14 cellular contexts compared by ENCODE assay signal in genomic region chr20:36275011-36275410, GRCh38. TPM values are rescaled to one million over a fixed set of nuclear protein-coding genes. Genes with fewer than 3 reads are reported as not detected.
A peak's percentile ranks its signal among the peaks of the same experiment; 100 is the strongest.
DNase-seq lines count a peak whose midpoint lies in the region; TF ChIP-seq lines count a peak whose summit lies in the region.
"Had no signal": no experiment of that assay in that cellular context is flagged by ENCODE, and none has a peak within 500 bp of the region (broad histone marks: within the 10 kb centered on the region; RNA-seq: fewer than 3 reads in every experiment).

No MANE protein-coding gene starts in this region.

- H3K9ac ChIP-seq in Karpas-422 (ENCODE audit: low read length) = no peak overlapping the region
- H3K9ac ChIP-seq: BLaER1 treated with 17β-estradiol and CSF1 and Interleukin-3, amounts not matched to agents 10 nM and 100 nM had no signal

- peak overlapping the region; percentile 20 for H3K4me3 Mint-ChIP-seq in glutamatergic neuron (ENCODE audit: unreplicated experiment)
- H3K4me3 Mint-ChIP-seq: CD4-positive, CD25-positive, alpha-beta regulatory T cell; GM23338; H9 had no signal

- TF ChIP-seq EP300 in sigmoid colon (IDR thresholded peaks at IDR 0.05) = no peak

- TF ChIP-seq POLR2A in sigmoid colon (IDR thresholded peaks at IDR 0.05) = no peak

- H2AFZ ChIP-seq in Karpas-422 (ENCODE audit: low read length) = no peak overlapping the region
- H2AFZ ChIP-seq: GM23338 had no signal

- no peaks in the 10 kb centered on the region for H3K36me3 Mint-ChIP-seq in glutamatergic neuron (ENCODE audit: unreplicated experiment)
- H3K36me3 Mint-ChIP-seq: CD4-positive, CD25-positive, alpha-beta regulatory T cell had no signal

- intact Hi-C loops in sigmoid colon (cut with DNase I) = no loop called here
- intact Hi-C loops in A673 (cut with micrococcal nuclease; ENCODE audit: unreplicated experiment) = no loop called here

- H3K9me3 ChIP-seq in Karpas-422 (ENCODE audit: low read length) (no peaks in the 10 kb centered on the region), sigmoid colon (no peaks in the 10 kb centered on the region), A673 (ENCODE audit: low read depth, low read length, poor library complexity, severe bottlenecking) (no peaks in the 10 kb centered on the region)
- H3K9me3 ChIP-seq: BLaER1 treated with 17β-estradiol and CSF1 and Interleukin-3, amounts not matched to agents 10 nM and 100 nM had no signal

- WGBS in sigmoid colon, 2 donors = 65 to 68% methylated on average over 5 of the region's 5 CpGs

- no TSS peak for BruUV-seq in A673 (replicated peaks; lab: Mats Ljungman, UMichigan)

- H3K4me1 Mint-ChIP-seq in glutamatergic neuron (ENCODE audit: low read depth, unreplicated experiment) = peaks cover 16% of the 10 kb centered on the region
- H3K4me1 Mint-ChIP-seq: CD4-positive, CD25-positive, alpha-beta regulatory T cell had no signal

- no peaks in the 10 kb centered on the region for H3K36me3 ChIP-seq in Karpas-422 (ENCODE audit: insufficient read depth, low read length)
- H3K36me3 ChIP-seq in sigmoid colon = no peaks in the 10 kb centered on the region
- no peaks in the 10 kb centered on the region for H3K36me3 ChIP-seq in A673 (ENCODE audit: insufficient read depth, low read length, poor library complexity, severe bottlenecking)
- H3K36me3 ChIP-seq: BLaER1 treated with 17β-estradiol and CSF1 and Interleukin-3, amounts not matched to agents 10 nM and 100 nM had no signal

- H3K4me1 ChIP-seq in Karpas-422 (ENCODE audit: low read length) = no peaks in the 10 kb centered on the region
- no peaks in the 10 kb centered on the region for H3K4me1 ChIP-seq in sigmoid colon
- H3K4me1 ChIP-seq in A673 (ENCODE audit: insufficient read depth, low read length, poor library complexity, severe bottlenecking) = no peaks in the 10 kb centered on the region

- H3K27ac Mint-ChIP-seq in glutamatergic neuron (ENCODE audit: unreplicated experiment) = no peak overlapping the region
- H3K27ac Mint-ChIP-seq: GM23338 had no signal

- no peak overlapping the region for H3K27ac ChIP-seq in Karpas-422 (ENCODE audit: low read length)
- H3K27ac ChIP-seq in sigmoid colon = no peak overlapping the region
- H3K27ac ChIP-seq in A673 (ENCODE audit: low read depth, low read length, poor library complexity, severe bottlenecking) = no peak overlapping the region
- H3K27ac ChIP-seq: 22Rv1; BLaER1 treated with 17β-estradiol and CSF1 and Interleukin-3, amounts not matched to agents 10 nM and 100 nM had no signal

- H3K9me3 Mint-ChIP-seq in glutamatergic neuron (ENCODE audit: unreplicated experiment) = no peaks in the 10 kb centered on the region
- H3K9me3 Mint-ChIP-seq: GM23338, H9 had no signal

- no peaks in the 10 kb centered on the region for H3K9me2 ChIP-seq in Karpas-422 (replicated peaks; ENCODE audit: insufficient read depth, low read length)

- DNase-seq in NCI-H82 (lab: John Stamatoyannopoulos, UW) (peak; percentile 38), NCI-H82 treated with DMSO at 0.1 percent for 48 hours (lab: John Stamatoyannopoulos, UW; ENCODE audit: unreplicated experiment) (no peak), Karpas-422 (peak; percentile 6), glutamatergic neuron (no peak), sigmoid colon (peak; percentile 29), A673 (ENCODE audit: low spot score) (no peak), UCSD-AML1 (lab: John Stamatoyannopoulos, UW; ENCODE audit: unreplicated experiment) (no peak)
- no peak for DNase-seq in activated naive CD4-positive, alpha-beta T cell treated with Interleukin-2 at 50 U/mL for 16 hours
- DNase-seq: CD4-positive, CD25-positive, alpha-beta regulatory T cell; DMS 273 treated with DMSO at 0.1 percent for 48 hours; H9 had no signal

- no peak overlapping the region for H3K4me2 ChIP-seq in Karpas-422 (ENCODE audit: low read depth, low read length, poor library complexity, severe bottlenecking)
- H3K4me2 ChIP-seq: BLaER1 treated with 17β-estradiol and CSF1 and Interleukin-3, amounts not matched to agents 10 nM and 100 nM; GM23338 had no signal

- H3K27me3 ChIP-seq in Karpas-422 (ENCODE audit: low read length) (no peaks in the 10 kb centered on the region), sigmoid colon (peaks cover 0 to 26% (median 13%) of the 10 kb centered on the region in 3 donors), A673 (replicated peaks; ENCODE audit: insufficient read depth, low read depth, low read length, poor library complexity) (no peaks in the 10 kb centered on the region)
- H3K27me3 ChIP-seq: BLaER1 treated with 17β-estradiol and CSF1 and Interleukin-3, amounts not matched to agents 10 nM and 100 nM had no signal

- CTCF ChIA-PET in A673 (lab: Charles Lee) = interaction anchor here (0.5 to 3.3 kb wide), 2 partner anchors 125 to 608 kb away, joined by 4 to 15 read pairs; no protein-coding TSS in a partner anchor

- peaks cover 4% of the 10 kb centered on the region for H3K27me3 Mint-ChIP-seq in glutamatergic neuron (ENCODE audit: unreplicated experiment)

- no peak overlapping the region for H3K4me3 ChIP-seq in Karpas-422 (ENCODE audit: low read length)
- H3K4me3 ChIP-seq in sigmoid colon = no peak overlapping the region
- H3K4me3 ChIP-seq in A673 (ENCODE audit: low read depth, low read length, poor library complexity, severe bottlenecking) = no peak overlapping the region
- H3K4me3 ChIP-seq: BLaER1 treated with 17β-estradiol and CSF1 and Interleukin-3, amounts not matched to agents 10 nM and 100 nM; GM23338 had no signal

- no peak for TF ChIP-seq CTCF in glutamatergic neuron (IDR thresholded peaks at IDR 0.05; ENCODE audit: partially characterized antibody, unreplicated experiment)
- TF ChIP-seq CTCF in sigmoid colon (IDR thresholded peaks at IDR 0.05) = no peak
- no peak for TF ChIP-seq CTCF in A673 (conservative IDR thresholded peaks at IDR 0.05; ENCODE audit: low read depth, low read length)

- H4K20me1 ChIP-seq in Karpas-422 (ENCODE audit: insufficient read depth, low read depth, low read length) = no peaks in the 10 kb centered on the region
- H4K20me1 ChIP-seq: BLaER1 treated with 17β-estradiol and CSF1 and Interleukin-3, amounts not matched to agents 10 nM and 100 nM had no signal

- H3K79me2 ChIP-seq in Karpas-422 (ENCODE audit: low read length) = no peaks in the 10 kb centered on the region

- POLR2A ChIA-PET in A673 (lab: Charles Lee; ENCODE audit: low non-redundant PET) = no interaction called here

RNA-seq across cellular contexts. Expression of gene DLGAP4, which starts 31.1 kb away (rescaled TPM):
- 7.5 and 7.6 TPM in 2 replicates for total RNA-seq in Karpas-422 (2014; rRNA removed; shearing (Covaris generic); ENCODE audit: low replicate concordance)
- total RNA-seq in glutamatergic neuron (ENCODE audit: unreplicated experiment) (199 TPM), sigmoid colon (10 to 100 TPM; 21.0 to 60.7 (median 37.5) TPM), A673 (2021) (58.6 and 59.9 TPM in 2 replicates)
- polyA plus RNA-seq in sigmoid colon = 10 to 100 TPM; 21.7 to 36.9 (median 23.4) TPM

RNA-seq across cellular contexts. Expression of gene AAR2, which starts 38.7 kb away (rescaled TPM):
- 24.9 and 28.4 TPM in 2 replicates for total RNA-seq in Karpas-422 (2014; rRNA removed; shearing (Covaris generic); ENCODE audit: low replicate concordance)
- total RNA-seq in glutamatergic neuron (ENCODE audit: unreplicated experiment) = 19.0 TPM
- total RNA-seq in sigmoid colon = 10 to 100 TPM; 26.5 to 39.6 (median 34.8) TPM
- 10 to 100 TPM; 11.4 to 22.7 (median 15.3) TPM for polyA plus RNA-seq in sigmoid colon
- 32.3 and 33.6 TPM in 2 replicates for total RNA-seq in A673 (2021)

Comparison
In these comparisons a context has a peak if more than half of its experiments do, and no peak if none do; other contexts are left out.
1. DNase-seq: peak in NCI-H82 (single experiment), Karpas-422 (single experiment) and sigmoid colon (single experiment); none in NCI-H82 treated with DMSO at 0.1 percent for 48 hours (single experiment), glutamatergic neuron (single experiment), A673 (single experiment), UCSD-AML1 (single experiment) and activated naive CD4-positive, alpha-beta T cell treated with Interleukin-2 at 50 U/mL for 16 hours (single experiment).